ENCODE assay signal across 21 cellular contexts in the genomic region with DNA sequence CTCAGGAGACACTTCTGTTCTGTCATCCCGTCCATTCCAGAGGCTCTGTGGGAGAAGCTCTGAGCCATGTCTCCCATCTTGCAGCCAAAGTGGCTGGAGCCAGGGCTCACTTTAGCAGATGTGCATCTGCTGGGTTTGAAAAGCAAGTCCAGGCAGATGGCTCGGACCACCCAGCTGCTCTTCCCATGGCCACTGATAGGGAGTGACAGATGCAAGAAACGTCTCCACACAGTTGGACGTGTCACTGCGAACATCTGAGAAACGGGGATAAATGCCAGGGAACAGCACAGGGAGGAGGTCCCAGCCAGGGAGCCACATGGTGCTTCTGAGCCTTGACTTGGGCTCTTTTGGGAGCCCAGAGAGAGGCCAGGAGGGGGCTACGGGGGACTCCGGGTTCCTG.
"Had no signal": no experiment of that assay in that cellular context is flagged by ENCODE, and none has a peak within 500 bp of the region (broad histone marks: within the 10 kb centered on the region; RNA-seq: fewer than 3 reads in every experiment).

No MANE protein-coding gene starts in this region.

- H3K9me3 Mint-ChIP-seq: activated CD4-positive, alpha-beta memory T cell treated with anti-CD3 and anti-CD28 coated beads for 36 hours; endodermal cell; nephron; T-helper 2 cell treated with Interferon-gamma antibody and Interleukin-4, amounts not matched to agents 5 μg/mL and 100 μg/mL, for 36 hours had no signal

- H3K4me1 ChIP-seq: body of pancreas, foreskin keratinocyte, right lobe of liver, thyroid gland had no signal

- ATAC-seq: activated CD8-positive, alpha-beta memory T cell treated with anti-CD3 and anti-CD28 coated beads, Interleukin-2, amount 10 ng/mL, durations not matched to agents 7 days and 5 days; body of pancreas; foreskin keratinocyte; left lobe of liver; right lobe of liver; stimulated activated effector memory CD8-positive, alpha-beta T cell treated with anti-CD3 and anti-CD28 coated beads, Interleukin-12 subunit alpha, Interleukin-12 subunit beta, amount 100 ng/mL, for 72 hours had no signal

- H3K27ac ChIP-seq: body of pancreas, epithelial cell of prostate, foreskin keratinocyte, right lobe of liver, thyroid gland had no signal

- H3K4me1 Mint-ChIP-seq: activated B cell treated with CpG ODN at 0.5 μM for 24 hours; activated CD8-positive, alpha-beta memory T cell treated with anti-CD3 and anti-CD28 coated beads, Interleukin-2, amount 10 ng/mL, durations not matched to agents 7 days and 5 days; endodermal cell had no signal

- DNase-seq: activated B cell treated with CpG ODN at 0.5 μM for 24 hours; activated CD4-positive, alpha-beta memory T cell treated with anti-CD3 and anti-CD28 coated beads for 36 hours; activated CD4-positive, alpha-beta T cell treated with anti-CD3 and anti-CD28 coated beads for 4 hours; activated CD8-positive, alpha-beta memory T cell treated with anti-CD3 and anti-CD28 coated beads, Interleukin-2, amount 10 ng/mL, durations not matched to agents 7 days and 5 days; activated naive CD4-positive, alpha-beta T cell; central memory CD4-positive, alpha-beta T cell; endodermal cell; foreskin keratinocyte; mammary epithelial cell; midbrain; right lobe of liver; stimulated activated CD4-positive, alpha-beta T cell treated with anti-CD3 and anti-CD28 coated beads, Interleukin-4, amount 100 ng/mL, for 1 hour; thyroid gland had no signal

- H3K27ac Mint-ChIP-seq: activated B cell treated with CpG ODN at 0.5 μM for 24 hours; activated CD4-positive, alpha-beta memory T cell treated with anti-CD3 and anti-CD28 coated beads for 36 hours; activated CD8-positive, alpha-beta memory T cell treated with anti-CD3 and anti-CD28 coated beads, Interleukin-2, amount 10 ng/mL, durations not matched to agents 7 days and 5 days; endodermal cell; progenitor cell of endocrine pancreas; stimulated activated effector memory CD8-positive, alpha-beta T cell treated with anti-CD3 and anti-CD28 coated beads, Interleukin-12 subunit alpha, Interleukin-12 subunit beta, amount 100 ng/mL, for 72 hours; T-helper 2 cell treated with Interferon-gamma antibody and Interleukin-4, amounts not matched to agents 5 μg/mL and 100 μg/mL, for 36 hours had no signal

- H3K4me3 ChIP-seq: body of pancreas, right lobe of liver, smooth muscle cell, thyroid gland had no signal

- H3K36me3 Mint-ChIP-seq: activated CD4-positive, alpha-beta memory T cell treated with anti-CD3 and anti-CD28 coated beads for 36 hours; activated CD8-positive, alpha-beta memory T cell treated with anti-CD3 and anti-CD28 coated beads, Interleukin-2, amount 10 ng/mL, durations not matched to agents 7 days and 5 days; stimulated activated effector memory CD8-positive, alpha-beta T cell treated with anti-CD3 and anti-CD28 coated beads, Interleukin-12 subunit alpha, Interleukin-12 subunit beta, amount 100 ng/mL, for 72 hours had no signal

- H3K9me3 ChIP-seq: body of pancreas, right lobe of liver, thyroid gland had no signal

- H3K36me3 ChIP-seq: right lobe of liver, thyroid gland had no signal

- H3K27me3 ChIP-seq: body of pancreas, foreskin keratinocyte, right lobe of liver, thyroid gland had no signal

- H3K4me3 Mint-ChIP-seq: activated B cell treated with CpG ODN at 0.5 μM for 24 hours; activated CD4-positive, alpha-beta memory T cell treated with anti-CD3 and anti-CD28 coated beads for 36 hours; activated CD8-positive, alpha-beta memory T cell treated with anti-CD3 and anti-CD28 coated beads, Interleukin-2, amount 10 ng/mL, durations not matched to agents 7 days and 5 days; endodermal cell; nephron; stimulated activated effector memory CD8-positive, alpha-beta T cell treated with anti-CD3 and anti-CD28 coated beads, Interleukin-12 subunit alpha, Interleukin-12 subunit beta, amount 100 ng/mL, for 72 hours; T-helper 2 cell treated with Interferon-gamma antibody and Interleukin-4, amounts not matched to agents 5 μg/mL and 100 μg/mL, for 36 hours had no signal
